ENCODE assay signal across 17 cellular contexts in genomic region chr2:7674606-7675005, GRCh38.
"Had no signal": no experiment of that assay in that cellular context is flagged by ENCODE, and none has a peak within 500 bp of the region (broad histone marks: within the 10 kb centered on the region; RNA-seq: fewer than 3 reads in every experiment).

No MANE protein-coding gene starts in this region.

- H3K9ac ChIP-seq: neural progenitor cell had no signal

- H3K4me3 ChIP-seq: ascending aorta, gastrocnemius medialis, heart left ventricle, neural progenitor cell, ovary, spleen, stomach, testis, upper lobe of left lung had no signal

- H3K27me3 ChIP-seq: ascending aorta, gastrocnemius medialis, heart left ventricle, neural progenitor cell, ovary, spleen, stomach, testis, upper lobe of left lung had no signal

- ATAC-seq: activated naive CD8-positive, alpha-beta T cell treated with anti-CD3 and anti-CD28 coated beads, Interleukin-2, amount 50 U/mL, for 24 hours; activated T-cell treated with anti-CD3 and anti-CD28 coated beads, Interleukin-2, amount 50 U/mL, for 72 hours; gastrocnemius medialis; heart left ventricle; sciatic nerve had no signal

- H3K36me3 ChIP-seq: ascending aorta, gastrocnemius medialis, heart left ventricle, neural progenitor cell, ovary, spleen, stomach, upper lobe of left lung had no signal

- H2AFZ ChIP-seq: neural progenitor cell had no signal

- DNase-seq: activated CD4-positive, alpha-beta T cell treated with anti-CD3 and anti-CD28 coated beads, Interleukin-2, amount 50 U/mL, for 48 hours; activated naive CD8-positive, alpha-beta T cell treated with anti-CD3 and anti-CD28 coated beads, Interleukin-2, amount 50 U/mL, for 24 hours; activated T-cell treated with anti-CD3 and anti-CD28 coated beads, Interleukin-2, amount 50 U/mL, for 72 hours; effector memory CD4-positive, alpha-beta T cell; gastrocnemius medialis; heart left ventricle; immature natural killer cell; ovary; spleen; stimulated activated CD4-positive, alpha-beta T cell treated with anti-CD3 and anti-CD28 coated beads, Interleukin-1b, Interleukin-23, amount 100 ng/mL, for 48 hours; stomach; SW 1271; testis; upper lobe of left lung had no signal

- H3K4me1 ChIP-seq: ascending aorta, gastrocnemius medialis, neural progenitor cell, testis, upper lobe of left lung had no signal

- H3K4me2 ChIP-seq: neural progenitor cell had no signal

- H3K27ac ChIP-seq: ascending aorta, gastrocnemius medialis, heart left ventricle, neural progenitor cell, ovary, spleen, stomach, testis, upper lobe of left lung had no signal

- H3K9me3 ChIP-seq: ascending aorta, gastrocnemius medialis, ovary, testis, upper lobe of left lung had no signal
